In the genomic region with DNA sequence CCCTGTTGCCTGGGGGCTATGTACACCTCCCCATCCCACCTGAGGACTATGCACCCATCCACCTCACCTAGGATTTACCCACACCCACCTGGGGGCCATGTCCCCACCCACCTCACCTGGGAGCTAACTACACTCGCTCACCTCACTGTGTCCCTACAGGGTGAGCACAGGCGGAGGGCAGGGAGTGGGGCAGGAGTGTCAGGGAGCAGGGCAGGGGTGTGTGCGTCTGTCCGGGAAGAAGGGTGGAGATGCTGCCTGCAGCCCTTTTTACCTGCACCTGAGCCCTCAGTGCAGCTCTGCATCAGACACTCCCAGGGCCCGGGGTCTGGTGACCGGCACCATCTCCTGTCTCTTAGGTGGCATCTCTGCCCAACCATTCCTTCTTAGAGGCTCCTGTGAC, we compare ENCODE assay signal across 24 cellular contexts.
"Had no signal": no experiment of that assay in that cellular context is flagged by ENCODE, and none has a peak within 500 bp of the region (broad histone marks: within the 10 kb centered on the region; RNA-seq: fewer than 3 reads in every experiment).

No MANE protein-coding gene starts in this region.

- DNase-seq: cortex of kidney; effector CD4-positive, alpha-beta T cell; foreskin fibroblast; gastrocnemius medialis; kidney; natural killer cell; right lobe of liver; small intestine; stimulated activated CD4-positive, alpha-beta T cell treated with anti-CD3 and anti-CD28 coated beads, Interleukin-15, amount 100 ng/mL, for 24 hours; stimulated activated CD4-positive, alpha-beta T cell treated with anti-CD3 and anti-CD28 coated beads, Interleukin-2, amount 100 ng/mL, for 48 hours; stimulated activated CD8-positive, alpha-beta memory T cell treated with anti-CD3 and anti-CD28 coated beads, Interleukin-4, amount 100 ng/mL, for 48 hours; stimulated activated naive CD4-positive, alpha-beta T cell treated with Interleukin-2 at 50 U/mL for 16 hours; upper lobe of left lung had no signal

- H3K36me3 Mint-ChIP-seq: memory B cell, natural killer cell had no signal

- ATAC-seq: gastrocnemius medialis, left lobe of liver, natural killer cell had no signal

- H3K4me3 ChIP-seq: dorsolateral prefrontal cortex, gastrocnemius medialis, hepatocyte, lung, right lobe of liver, thoracic aorta, tibial nerve, upper lobe of left lung, vagina had no signal

- H3K4me1 Mint-ChIP-seq: natural killer cell had no signal

- H3K4me2 ChIP-seq: hepatocyte had no signal

- H2AFZ ChIP-seq: hepatocyte, parathyroid adenoma had no signal

- H3K27me3 ChIP-seq: hepatocyte, right lobe of liver, tibial nerve, upper lobe of left lung, vagina had no signal

- H3K79me2 ChIP-seq: hepatocyte, parathyroid adenoma had no signal

- H3K9me3 Mint-ChIP-seq: memory B cell, natural killer cell had no signal

- H3K4me3 Mint-ChIP-seq: memory B cell, natural killer cell had no signal

- H3K27ac Mint-ChIP-seq: memory B cell, natural killer cell, progenitor cell of endocrine pancreas had no signal

- H3K4me1 ChIP-seq: gastrocnemius medialis, right lobe of liver, vagina had no signal

- H3K9me3 ChIP-seq: gastrocnemius medialis, neutrophil, right lobe of liver, thoracic aorta, tibial nerve, upper lobe of left lung, vagina had no signal

- H3K27ac ChIP-seq: dorsolateral prefrontal cortex, gastrocnemius medialis, hepatocyte, neutrophil, parathyroid adenoma, right lobe of liver, thoracic aorta, tibial nerve, upper lobe of left lung, vagina had no signal

- H3K36me3 ChIP-seq: gastrocnemius medialis, neutrophil, right lobe of liver, thoracic aorta, tibial nerve, upper lobe of left lung, vagina had no signal
